In the genomic region with DNA sequence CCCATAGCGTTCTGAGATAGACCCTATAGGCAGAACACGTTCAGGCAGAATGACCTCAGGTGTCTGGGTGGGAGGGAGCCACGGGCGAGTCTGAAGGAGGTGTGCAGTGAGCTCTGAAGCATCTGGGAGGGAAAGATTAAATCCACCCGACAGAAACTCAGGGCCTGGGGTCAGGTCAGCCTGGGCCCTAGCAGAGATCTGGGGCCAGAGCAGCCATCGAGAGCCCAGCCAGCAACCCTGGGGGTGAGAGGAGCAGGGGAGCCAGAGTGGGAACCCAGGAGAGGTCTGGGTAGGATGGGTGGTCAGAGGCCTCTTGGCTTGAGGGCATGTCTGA, we compare ENCODE assay signal across 16 cellular contexts. TPM values are rescaled to one million over a fixed set of nuclear protein-coding genes. Genes with fewer than 3 reads are reported as not detected.
A peak's percentile ranks its signal among the peaks of the same experiment; 100 is the strongest.
DNase-seq lines count a peak whose midpoint lies in the region; ATAC-seq and TF ChIP-seq lines count a peak whose summit lies in the region.
"Had no signal": no experiment of that assay in that cellular context is flagged by ENCODE, and none has a peak within 500 bp of the region (broad histone marks: within the 10 kb centered on the region; RNA-seq: fewer than 3 reads in every experiment).

No MANE protein-coding gene starts in this region.

- no peaks in the 10 kb centered on the region for H4K20me1 ChIP-seq in PC-3 (ENCODE audit: low read length)
- H4K20me1 ChIP-seq: BLaER1 had no signal

- H3K9ac ChIP-seq in PC-3 (ENCODE audit: low read length) = peak overlapping the region; percentile 23; the same call in 1 of the 2 replicates
- H3K9ac ChIP-seq: BLaER1 had no signal

- no peaks in the 10 kb centered on the region for H3K9me2 ChIP-seq in PC-3 (replicated peaks; ENCODE audit: low read length)

- peak overlapping the region; percentile 45 for H3K4me2 ChIP-seq in PC-3 (ENCODE audit: low read length)
- H3K4me2 ChIP-seq: BLaER1 had no signal

- peaks cover 2% of the 10 kb centered on the region for H3K4me1 Mint-ChIP-seq in memory B cell

- no peaks in the 10 kb centered on the region for H3K27me3 ChIP-seq in PC-3 (ENCODE audit: low read length)
- no peaks in the 10 kb centered on the region for H3K27me3 ChIP-seq in ascending aorta
- H3K27me3 ChIP-seq in thoracic aorta (replicated peaks; ENCODE audit: insufficient read depth) = no peaks in the 10 kb centered on the region
- H3K27me3 ChIP-seq: BLaER1, Peyer's patch had no signal

- H3K79me2 ChIP-seq in PC-3 (ENCODE audit: low read length) = no peaks in the 10 kb centered on the region

- H3K4me3 Mint-ChIP-seq in memory B cell = no peak overlapping the region

- DNase-seq in PC-3 (no peak), ascending aorta (ENCODE audit: low spot score in 2 of 2) (no peak), memory B cell (ENCODE audit: low spot score in 2 of 2) (no peak), thoracic aorta (ENCODE audit: low spot score) (no peak), HT-29 (ENCODE audit: low spot score) (no peak), GM20000 (ENCODE audit: low spot score) (no peak), anterior cingulate cortex (lab: John Stamatoyannopoulos, UW) (no peak)
- DNase-seq: GOT3, MV-4-11, NCI-H1417 treated with DMSO at 0.1 percent for 48 hours, NCI-H2029, NCI-H2171 treated with DMSO at 0.1 percent for 48 hours, NCI-H774, Peyer's patch, SHP77 treated with DMSO at 0.1 percent for 48 hours had no signal

- BruUV-seq in PC-3 (replicated peaks; lab: Mats Ljungman, UMichigan) = no TSS peak

- no peak overlapping the region for H2AFZ ChIP-seq in PC-3 (ENCODE audit: low read length)

- CTCF ChIA-PET in PC-3 (lab: Charles Lee) = no interaction called here

- H3K27ac Mint-ChIP-seq in memory B cell = peak overlapping the region; percentile 47

- no peak overlapping the region for H3K4me3 ChIP-seq in PC-3 (ENCODE audit: low read length)
- H3K4me3 ChIP-seq in ascending aorta = no peak overlapping the region
- H3K4me3 ChIP-seq in thoracic aorta = no peak overlapping the region
- H3K4me3 ChIP-seq: BLaER1, Peyer's patch had no signal

- TF ChIP-seq CTCF in PC-3 (conservative IDR thresholded peaks at IDR 0.05; ENCODE audit: low read depth, low read length) (no peak), ascending aorta (IDR thresholded peaks at IDR 0.05) (no peak), thoracic aorta (IDR thresholded peaks at IDR 0.05) (no peak), GM20000 (IDR thresholded peaks at IDR 0.05; ENCODE audit: extremely low read depth, missing control alignments) (no peak)

- no peaks in the 10 kb centered on the region for H3K36me3 Mint-ChIP-seq in memory B cell

- H3K9me3 ChIP-seq in PC-3 (ENCODE audit: low read length) (no peaks in the 10 kb centered on the region), ascending aorta (no peaks in the 10 kb centered on the region), thoracic aorta (no peaks in the 10 kb centered on the region)
- H3K9me3 ChIP-seq: BLaER1, Peyer's patch had no signal

- H3K27ac ChIP-seq in PC-3 (ENCODE audit: low read length) (peak overlapping the region; percentile 87), ascending aorta (peak overlapping the region; percentile 95 to 97), thoracic aorta (peak overlapping the region; percentile 91 to 98)
- H3K27ac ChIP-seq: BLaER1, Peyer's patch had no signal

- peaks cover 14% of the 10 kb centered on the region for H3K27me3 Mint-ChIP-seq in memory B cell

- no peaks in the 10 kb centered on the region for H3K9me3 Mint-ChIP-seq in memory B cell

- H3F3A ChIP-seq in PC-3 (ENCODE audit: low read length, unreplicated experiment) = no peaks in the 10 kb centered on the region

- ATAC-seq in PC-3 = no peak
- ATAC-seq in memory B cell (ENCODE audit: low read depth) = no peak
- no peak for ATAC-seq in thoracic aorta (ENCODE audit: insufficient number of reproducible peaks, low FRiP score, low read depth)

- POLR2A ChIA-PET in PC-3 (lab: Charles Lee; ENCODE audit: unreplicated experiment) = interaction anchor here (1.0 kb wide), 1 partner anchor 22 kb away, joined by 4 read pairs; a partner anchor contains a TSS

- intact Hi-C loops in PC-3 (cut with micrococcal nuclease) = no loop called here
- intact Hi-C loops in ascending aorta (cut with DNase I) = loop anchor here (5.0 kb wide), 1 partner anchor 33 kb away; no protein-coding TSS in a partner anchor

- H3K36me3 ChIP-seq in PC-3 (ENCODE audit: low read depth, low read length) (no peaks in the 10 kb centered on the region), ascending aorta (no peaks in the 10 kb centered on the region), thoracic aorta (no peaks in the 10 kb centered on the region)
- H3K36me3 ChIP-seq: BLaER1, Peyer's patch had no signal

- peaks cover 52% of the 10 kb centered on the region for H3K4me1 ChIP-seq in PC-3 (ENCODE audit: insufficient read depth, low read length)
- H3K4me1 ChIP-seq in ascending aorta = peaks cover 29 to 75% of the 10 kb centered on the region in 2 donors
- H3K4me1 ChIP-seq in thoracic aorta (ENCODE audit: control insufficient read depth in 1 of 2, low read depth in 2 of 2) = peaks cover 46 to 93% of the 10 kb centered on the region in 2 donors

RNA-seq across cellular contexts. Expression of a gene that starts 22.1 kb away (rescaled TPM):
- total RNA-seq in PC-3 (2014; rRNA removed) = 16.2 and 16.8 TPM in 2 replicates
- total RNA-seq in ascending aorta = 53.5 TPM
- total RNA-seq in thoracic aorta = 10 to 100 TPM; 45.1 to 57.3 TPM
- total RNA-seq in HT-29 (2014; rRNA removed; shearing (Covaris generic)) = 25.6 and 27.3 TPM in 2 replicates

RNA-seq across cellular contexts. Expression of a gene that starts 29.8 kb away (rescaled TPM):
- 92.6 and 95.4 TPM in 2 replicates for total RNA-seq in PC-3 (2014; rRNA removed)
- 159 TPM for total RNA-seq in ascending aorta
- total RNA-seq in thoracic aorta = 100 to 1,000 TPM in 1 of 2 donors, 10 to 100 TPM in 1; 79.9 to 127 TPM
- total RNA-seq in HT-29 (2014; rRNA removed; shearing (Covaris generic)) = 186 and 250 TPM in 2 replicates

RNA-seq across cellular contexts. Expression of a gene that starts 42.8 kb away (rescaled TPM):
- total RNA-seq in PC-3 (2014; rRNA removed) (2.0 and 2.9 TPM in 2 replicates), ascending aorta (258 TPM), thoracic aorta (100 to 1,000 TPM; 252 to 263 TPM)
- 8.9 and 10.7 TPM in 2 replicates for total RNA-seq in HT-29 (2014; rRNA removed; shearing (Covaris generic))

RNA-seq across cellular contexts. Expression of a gene that starts 44.3 kb away (rescaled TPM):
- total RNA-seq in PC-3 (2014; rRNA removed) (7.9 and 13.5 TPM in 2 replicates), ascending aorta (6.7 TPM), thoracic aorta (10 to 100 TPM in 1 of 2 donors, 1 to 10 TPM in 1; 5.8 to 16.9 TPM)
- total RNA-seq in HT-29 (2014; rRNA removed; shearing (Covaris generic)) = 27.2 and 30.6 TPM in 2 replicates

Comparison
In these comparisons a context has a peak if more than half of its experiments do, and no peak if none do; other contexts are left out.
1. RNA of a gene that starts 42.8 kb away (total RNA-seq): 252 to 263 TPM in thoracic aorta and 258 TPM in ascending aorta (single experiment); 8.9 to 10.7 TPM in HT-29 and 2.0 to 2.9 TPM in PC-3; every median in the first group is over 10 times any median in the second.
2. Peak in every context shown above with its lines, with median percentiles within 50 percentile points of each other: H3K27ac ChIP-seq.